In the genomic region with DNA sequence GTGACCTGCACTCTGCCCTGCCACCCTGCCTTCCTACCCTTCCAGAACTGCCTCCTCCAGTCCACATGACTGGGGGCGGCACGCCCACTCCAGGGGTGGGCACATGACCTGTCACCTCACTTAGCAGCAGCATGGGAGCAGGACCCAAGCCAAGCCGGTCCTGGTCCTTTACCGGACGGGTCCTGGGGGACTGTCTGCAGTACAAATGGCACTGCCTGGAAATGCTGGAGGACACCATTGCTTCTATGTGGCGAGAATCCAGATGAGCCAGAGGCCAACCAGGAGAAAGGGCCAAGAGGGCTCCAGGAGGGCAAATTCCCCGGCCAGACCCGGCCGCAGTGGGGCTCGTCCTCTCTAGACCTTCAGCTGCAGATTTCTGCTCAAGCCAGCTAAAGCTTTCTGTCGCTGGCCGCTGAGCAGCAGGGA, we compare ENCODE assay signal across 15 cellular contexts. TPM values are rescaled to one million over a fixed set of nuclear protein-coding genes. Genes with fewer than 3 reads are reported as not detected.
DNase-seq lines count a peak whose midpoint lies in the region; ATAC-seq and TF ChIP-seq lines count a peak whose summit lies in the region.
"Had no signal": no experiment of that assay in that cellular context is flagged by ENCODE, and none has a peak within 500 bp of the region (broad histone marks: within the 10 kb centered on the region; RNA-seq: fewer than 3 reads in every experiment).

No MANE protein-coding gene starts in this region.

- no peak overlapping the region for H3K4me3 ChIP-seq in right cardiac atrium (ENCODE audit: low read length)
- no peak overlapping the region for H3K4me3 ChIP-seq in thoracic aorta
- H3K4me3 ChIP-seq: MG63, ovary, suprapubic skin had no signal

- H3K36me3 ChIP-seq in thoracic aorta, result no peaks in the 10 kb centered on the region
- H3K36me3 ChIP-seq: MG63, ovary, suprapubic skin had no signal

- peaks cover 2% of the 10 kb centered on the region for H3K36me3 Mint-ChIP-seq in activated CD4-positive, alpha-beta T cell treated with anti-CD3 and anti-CD28 coated beads for 36 hours (ENCODE audit: low read depth)
- H3K36me3 Mint-ChIP-seq in activated naive CD8-positive, alpha-beta T cell treated with anti-CD3 and anti-CD28 coated beads, Interleukin-2, amount 50 U/mL, for 24 hours (ENCODE audit: low read depth), result peaks cover 2% of the 10 kb centered on the region

- H3K4me1 Mint-ChIP-seq in activated CD4-positive, alpha-beta T cell treated with anti-CD3 and anti-CD28 coated beads for 36 hours, result peaks cover 26% of the 10 kb centered on the region
- H3K4me1 Mint-ChIP-seq in activated naive CD8-positive, alpha-beta T cell treated with anti-CD3 and anti-CD28 coated beads, Interleukin-2, amount 50 U/mL, for 24 hours, result peaks cover 78% of the 10 kb centered on the region

- WGBS in right cardiac atrium, result 57% methylated on average over 12 of the region's 12 CpGs

- intact Hi-C loops in activated CD4-positive, alpha-beta T cell treated with anti-CD3 and anti-CD28 coated beads for 36 hours (cut with DNase I, micrococcal nuclease), result no loop called here
- intact Hi-C loops in right cardiac atrium (cut with DNase I), result no loop called here

- no peak for DNase-seq in activated CD4-positive, alpha-beta T cell treated with anti-CD3 and anti-CD28 coated beads for 36 hours
- DNase-seq in activated CD4-positive, alpha-beta T cell treated with anti-CD3 and anti-CD28 coated beads for 48 hours, result no peak
- DNase-seq in activated naive CD8-positive, alpha-beta T cell treated with anti-CD3 and anti-CD28 coated beads, Interleukin-2, amount 50 U/mL, for 24 hours, result no peak
- DNase-seq in right cardiac atrium, result peak; percentile 47 to 60 (median 59)
- DNase-seq in thoracic aorta (ENCODE audit: low spot score), result no peak
- no peak for DNase-seq in HCEC 1CT
- no peak for DNase-seq in putamen (ENCODE audit: low spot score)
- no peak for DNase-seq in AG08395 (ENCODE audit: low spot score)
- DNase-seq: COR-L47, MG63, NCI-H187 treated with DMSO at 0.1 percent for 48 hours, NCI-H510A treated with DMSO at 0.1 percent for 48 hours, ovary, PC-3 had no signal

- H3K27ac ChIP-seq in right cardiac atrium (ENCODE audit: low read length) (peak overlapping the region; percentile 1), thoracic aorta (peak overlapping the region; percentile 27 to 43)
- H3K27ac ChIP-seq: ovary, suprapubic skin had no signal

- H3K9me3 ChIP-seq in right cardiac atrium (ENCODE audit: control insufficient read depth, low read length) (no peaks in the 10 kb centered on the region), thoracic aorta (no peaks in the 10 kb centered on the region)
- H3K9me3 ChIP-seq: MG63, ovary, suprapubic skin had no signal

- H3K27me3 ChIP-seq in right cardiac atrium (ENCODE audit: control insufficient read depth, insufficient read depth) (no peaks in the 10 kb centered on the region), thoracic aorta (replicated peaks; ENCODE audit: insufficient read depth) (no peaks in the 10 kb centered on the region)
- H3K27me3 ChIP-seq: MG63, ovary, suprapubic skin had no signal

- ATAC-seq in activated CD4-positive, alpha-beta T cell treated with anti-CD3 and anti-CD28 coated beads for 36 hours, result no peak
- no peak for ATAC-seq in activated naive CD8-positive, alpha-beta T cell treated with anti-CD3 and anti-CD28 coated beads, Interleukin-2, amount 50 U/mL, for 24 hours
- ATAC-seq in right cardiac atrium (peak; percentile 16 to 18), thoracic aorta (ENCODE audit: insufficient number of reproducible peaks, low FRiP score, low read depth) (no peak)
- ATAC-seq: PC-3 had no signal

- H3K4me1 ChIP-seq in right cardiac atrium (ENCODE audit: control insufficient read depth, insufficient read depth, low read length) (peaks cover 26% of the 10 kb centered on the region), thoracic aorta (ENCODE audit: control insufficient read depth in 1 of 2, low read depth in 2 of 2) (peaks cover 19 to 40% of the 10 kb centered on the region in 2 donors)

- peak overlapping the region; percentile 56 for H3K27ac Mint-ChIP-seq in activated CD4-positive, alpha-beta T cell treated with anti-CD3 and anti-CD28 coated beads for 36 hours
- peak overlapping the region; percentile 87 for H3K27ac Mint-ChIP-seq in activated naive CD8-positive, alpha-beta T cell treated with anti-CD3 and anti-CD28 coated beads, Interleukin-2, amount 50 U/mL, for 24 hours

- CTCF ChIA-PET in activated CD4-positive, alpha-beta T cell treated with anti-CD3 and anti-CD28 coated beads for 36 hours (lab: Charles Lee), result no interaction called here

- H3K4me3 Mint-ChIP-seq in activated CD4-positive, alpha-beta T cell treated with anti-CD3 and anti-CD28 coated beads for 36 hours, result no peak overlapping the region
- H3K4me3 Mint-ChIP-seq in activated naive CD8-positive, alpha-beta T cell treated with anti-CD3 and anti-CD28 coated beads, Interleukin-2, amount 50 U/mL, for 24 hours, result peak overlapping the region; percentile 21

- TF ChIP-seq CTCF in thoracic aorta (IDR thresholded peaks at IDR 0.05), result no peak

- H3K9me3 Mint-ChIP-seq in activated CD4-positive, alpha-beta T cell treated with anti-CD3 and anti-CD28 coated beads for 36 hours (ENCODE audit: low read depth), result no peaks in the 10 kb centered on the region
- no peaks in the 10 kb centered on the region for H3K9me3 Mint-ChIP-seq in activated naive CD8-positive, alpha-beta T cell treated with anti-CD3 and anti-CD28 coated beads, Interleukin-2, amount 50 U/mL, for 24 hours

- no peaks in the 10 kb centered on the region for H3K27me3 Mint-ChIP-seq in activated CD4-positive, alpha-beta T cell treated with anti-CD3 and anti-CD28 coated beads for 36 hours
- no peaks in the 10 kb centered on the region for H3K27me3 Mint-ChIP-seq in activated naive CD8-positive, alpha-beta T cell treated with anti-CD3 and anti-CD28 coated beads, Interleukin-2, amount 50 U/mL, for 24 hours

- POLR2A ChIA-PET in activated CD4-positive, alpha-beta T cell treated with anti-CD3 and anti-CD28 coated beads for 36 hours (lab: Charles Lee), result no interaction called here

RNA-seq across cellular contexts. Expression of a gene that starts 33.1 kb away (rescaled TPM):
- 10 to 100 TPM; 31.0 to 35.5 TPM for total RNA-seq in activated CD4-positive, alpha-beta T cell treated with anti-CD3 and anti-CD28 coated beads for 36 hours
- 100 to 1,000 TPM; 113 to 135 (median 129) TPM for total RNA-seq in right cardiac atrium
- 78.2 TPM for polyA plus RNA-seq in right cardiac atrium
- total RNA-seq in thoracic aorta, result 10 to 100 TPM; 53.8 to 85.0 TPM

Comparison
In these comparisons a context has a peak if more than half of its experiments do, and no peak if none do; other contexts are left out.
1. ATAC-seq: peak in right cardiac atrium (2 of 2); none in activated CD4-positive, alpha-beta T cell treated with anti-CD3 and anti-CD28 coated beads for 36 hours (single experiment), activated naive CD8-positive, alpha-beta T cell treated with anti-CD3 and anti-CD28 coated beads, Interleukin-2, amount 50 U/mL, for 24 hours (single experiment) and thoracic aorta (single experiment).
2. DNase-seq: peak in right cardiac atrium (3 of 3); none in activated CD4-positive, alpha-beta T cell treated with anti-CD3 and anti-CD28 coated beads for 36 hours (single experiment), activated CD4-positive, alpha-beta T cell treated with anti-CD3 and anti-CD28 coated beads for 48 hours (single experiment), activated naive CD8-positive, alpha-beta T cell treated with anti-CD3 and anti-CD28 coated beads, Interleukin-2, amount 50 U/mL, for 24 hours (single experiment), thoracic aorta (single experiment), HCEC 1CT (single experiment), putamen (single experiment) and AG08395 (single experiment).